1 cellular context compared by ENCODE assay signal in the genomic region with DNA sequence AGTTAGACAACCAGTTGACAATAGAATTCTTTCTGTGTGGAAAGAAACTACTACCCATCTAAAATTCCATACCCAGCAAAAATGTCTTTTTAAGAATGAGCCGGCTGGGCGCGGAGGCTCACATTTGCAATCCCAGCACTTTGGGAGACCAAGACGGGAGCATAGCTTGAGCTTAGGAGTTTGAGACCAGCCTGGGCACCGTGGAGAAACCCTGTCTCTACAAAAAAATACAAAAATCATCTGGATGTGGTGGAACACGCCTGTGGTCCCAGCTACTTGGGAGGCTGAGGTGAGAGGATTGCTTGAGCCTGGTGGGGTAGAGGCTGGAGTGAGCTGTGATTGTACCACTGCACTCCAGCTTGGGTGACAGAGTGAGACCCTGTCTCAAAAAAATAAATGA.
TF ChIP-seq lines count a peak whose summit lies in the region.

No MANE protein-coding gene starts in this region.

TF ChIP-seq in K562, 482 proteins besides CTCF, POLR2A, EP300 and RAD21 (continued from another document):
- TF ChIP-seq, protein P1, sequence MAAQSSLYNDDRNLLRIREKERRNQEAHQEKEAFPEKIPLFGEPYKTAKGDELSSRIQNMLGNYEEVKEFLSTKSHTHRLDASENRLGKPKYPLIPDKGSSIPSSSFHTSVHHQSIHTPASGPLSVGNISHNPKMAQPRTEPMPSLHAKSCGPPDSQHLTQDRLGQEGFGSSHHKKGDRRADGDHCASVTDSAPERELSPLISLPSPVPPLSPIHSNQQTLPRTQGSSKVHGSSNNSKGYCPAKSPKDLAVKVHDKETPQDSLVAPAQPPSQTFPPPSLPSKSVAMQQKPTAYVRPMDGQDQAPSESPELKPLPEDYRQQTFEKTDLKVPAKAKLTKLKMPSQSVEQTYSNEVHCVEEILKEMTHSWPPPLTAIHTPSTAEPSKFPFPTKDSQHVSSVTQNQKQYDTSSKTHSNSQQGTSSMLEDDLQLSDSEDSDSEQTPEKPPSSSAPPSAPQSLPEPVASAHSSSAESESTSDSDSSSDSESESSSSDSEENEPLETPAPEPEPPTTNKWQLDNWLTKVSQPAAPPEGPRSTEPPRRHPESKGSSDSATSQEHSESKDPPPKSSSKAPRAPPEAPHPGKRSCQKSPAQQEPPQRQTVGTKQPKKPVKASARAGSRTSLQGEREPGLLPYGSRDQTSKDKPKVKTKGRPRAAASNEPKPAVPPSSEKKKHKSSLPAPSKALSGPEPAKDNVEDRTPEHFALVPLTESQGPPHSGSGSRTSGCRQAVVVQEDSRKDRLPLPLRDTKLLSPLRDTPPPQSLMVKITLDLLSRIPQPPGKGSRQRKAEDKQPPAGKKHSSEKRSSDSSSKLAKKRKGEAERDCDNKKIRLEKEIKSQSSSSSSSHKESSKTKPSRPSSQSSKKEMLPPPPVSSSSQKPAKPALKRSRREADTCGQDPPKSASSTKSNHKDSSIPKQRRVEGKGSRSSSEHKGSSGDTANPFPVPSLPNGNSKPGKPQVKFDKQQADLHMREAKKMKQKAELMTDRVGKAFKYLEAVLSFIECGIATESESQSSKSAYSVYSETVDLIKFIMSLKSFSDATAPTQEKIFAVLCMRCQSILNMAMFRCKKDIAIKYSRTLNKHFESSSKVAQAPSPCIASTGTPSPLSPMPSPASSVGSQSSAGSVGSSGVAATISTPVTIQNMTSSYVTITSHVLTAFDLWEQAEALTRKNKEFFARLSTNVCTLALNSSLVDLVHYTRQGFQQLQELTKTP (IDR thresholded peaks at IDR 0.05; ENCODE audit: low read depth in 1 of 2, partially characterized antibody in 2 of 2): no peak
